17 cellular contexts compared by ENCODE assay signal in genomic region chr6:41728954-41729353, GRCh38. TPM values are rescaled to one million over a fixed set of nuclear protein-coding genes. Genes with fewer than 3 reads are reported as not detected.
A peak's percentile ranks its signal among the peaks of the same experiment; 100 is the strongest.
DNase-seq lines count a peak whose midpoint lies in the region; ATAC-seq, FAIRE-seq and TF ChIP-seq lines count a peak whose summit lies in the region.
"Had no signal": no experiment of that assay in that cellular context is flagged by ENCODE, and none has a peak within 500 bp of the region (broad histone marks: within the 10 kb centered on the region; RNA-seq: fewer than 3 reads in every experiment).

No MANE protein-coding gene starts in this region.

- H3K36me3 ChIP-seq in BLaER1: no peaks in the 10 kb centered on the region
- H3K36me3 ChIP-seq in H1 (ENCODE audit: control insufficient read depth in 2 of 4, insufficient read depth in 4 of 4, low read length in 3 of 4): no peaks in the 10 kb centered on the region
- H3K36me3 ChIP-seq in neutrophil: peaks cover 19% of the 10 kb centered on the region

- H2BK120ac ChIP-seq in H1 (replicated peaks; ENCODE audit: low read depth, low read length): no peak overlapping the region

- TF ChIP-seq CTCF in H1 (IDR thresholded peaks at IDR 0.05; ENCODE audit: control extremely low read depth in 1 of 3, insufficient read depth in 1 of 3, low read depth in 1 of 3, low read length in 3 of 3) (no peak), neutrophil (IDR thresholded peaks at IDR 0.05) (no peak)

- peaks cover 6% of the 10 kb centered on the region; the same call in 1 of the 2 replicates for H3K23me2 ChIP-seq in H1 (ENCODE audit: low read depth, low read length)

- H3K4me2 ChIP-seq in BLaER1: peak overlapping the region; percentile 100
- H3K4me2 ChIP-seq in H1 (ENCODE audit: insufficient read depth in 1 of 2, low read depth in 2 of 2, low read length in 2 of 2): no peak overlapping the region

- H3K79me2 ChIP-seq in H1 (ENCODE audit: control insufficient read depth in 1 of 2, insufficient read depth in 2 of 2, low read length in 2 of 2): no peaks in the 10 kb centered on the region

- no peak overlapping the region for H3K27ac Mint-ChIP-seq in activated naive CD4-positive, alpha-beta T cell treated with anti-CD3 and anti-CD28 coated beads, Interleukin-2, amount 10 ng/mL, durations not matched to agents 7 days and 5 days
- H3K27ac Mint-ChIP-seq: activated naive CD4-positive, alpha-beta T cell treated with anti-CD3 and anti-CD28 coated beads, Interleukin-2, amount 50 U/mL, for 72 hours had no signal

- POLR2A ChIA-PET in H1 (lab: Charles Lee; ENCODE audit: partially characterized antibody): interaction anchor here (0.7 kb wide), 1 partner anchor 13 kb away, joined by 3 read pairs; no protein-coding TSS in a partner anchor

- 0 out of 2 replicates have a peak overlapping the region, but pooled peaks have one; percentile 39 for H2BK5ac ChIP-seq in H1 (ENCODE audit: low read depth, low read length)

- H3K79me1 ChIP-seq in H1 (ENCODE audit: low read depth, low read length): no peaks in the 10 kb centered on the region

- peaks cover 98% of the 10 kb centered on the region for H3K4me1 ChIP-seq in BLaER1
- H3K4me1 ChIP-seq in H1 (replicated peaks in 1 of 4; ENCODE audit: control insufficient read depth in 3 of 4, insufficient read depth in 4 of 4, low read length in 3 of 4): peaks cover 12 to 39% (median 23%) of the 10 kb centered on the region in 4 experiments
- peaks cover 78 to 84% of the 10 kb centered on the region in 2 experiments for H3K4me1 ChIP-seq in neutrophil (ENCODE audit: control insufficient read depth in 1 of 2, insufficient read depth in 1 of 2, low read depth in 1 of 2, low read length in 1 of 2)

- H3K4me1 Mint-ChIP-seq in activated naive CD4-positive, alpha-beta T cell treated with anti-CD3 and anti-CD28 coated beads, Interleukin-2, amount 10 ng/mL, durations not matched to agents 7 days and 5 days: peaks cover 53% of the 10 kb centered on the region

- H4K8ac ChIP-seq in H1 (ENCODE audit: extremely low read depth, insufficient read depth, low read length): no peak overlapping the region

- H2BK12ac ChIP-seq in H1 (ENCODE audit: low read depth, low read length): no peak overlapping the region

- no peak overlapping the region for H3K18ac ChIP-seq in H1 (ENCODE audit: extremely low read depth, low read length)

- peak; percentile 5 for FAIRE-seq in GM18507 (lab: Jason Lieb, UNC)
- no peak for FAIRE-seq in H1 (lab: Jason Lieb, UNC)

- H2BK20ac ChIP-seq in H1 (ENCODE audit: low read length): no peak overlapping the region

- H3K36me3 Mint-ChIP-seq in activated naive CD4-positive, alpha-beta T cell treated with anti-CD3 and anti-CD28 coated beads, Interleukin-2, amount 10 ng/mL, durations not matched to agents 7 days and 5 days: peaks cover 2% of the 10 kb centered on the region
- H3K36me3 Mint-ChIP-seq: activated naive CD4-positive, alpha-beta T cell treated with anti-CD3 and anti-CD28 coated beads, Interleukin-2, amount 50 U/mL, for 72 hours; naive thymus-derived CD4-positive, alpha-beta T cell; T-cell had no signal

- no peak overlapping the region for H3K4ac ChIP-seq in H1 (replicated peaks; ENCODE audit: insufficient read length, low read depth, low read length)

- no peak overlapping the region for H2AFZ ChIP-seq in H1 (ENCODE audit: low read length)

- no peak for TF ChIP-seq POLR2A in H1 (IDR thresholded peaks at IDR 0.05; ENCODE audit: control extremely low read depth in 1 of 2, low read depth in 2 of 2, low read length in 2 of 2)

- WGBS in H1 (ENCODE audit: extremely low coverage in 1 of 2, insufficient coverage in 1 of 2, insufficient read length in 1 of 2, insufficient replicate concordance in 2 of 2, low coverage in 1 of 2, low lambda C conversion rate in 2 of 2, missing lambda C conversion rate in 1 of 2), 2 experiments: 81% methylated on average over 7 of the region's 7 CpGs; no CpG with 5 or more reads in 1 of the 2 experiments

- no peak overlapping the region for H4K91ac ChIP-seq in H1 (replicated peaks; ENCODE audit: insufficient read length, low read length)

- no peaks in the 10 kb centered on the region for H3K9me3 Mint-ChIP-seq in activated naive CD4-positive, alpha-beta T cell treated with anti-CD3 and anti-CD28 coated beads, Interleukin-2, amount 10 ng/mL, durations not matched to agents 7 days and 5 days
- H3K9me3 Mint-ChIP-seq: activated naive CD4-positive, alpha-beta T cell treated with anti-CD3 and anti-CD28 coated beads, Interleukin-2, amount 50 U/mL, for 72 hours; naive thymus-derived CD4-positive, alpha-beta T cell; T-cell had no signal

- DNase-seq in GM18507 (ENCODE audit: extremely low spot score, insufficient read length, low read depth) (no peak), H1 (ENCODE audit: low read depth in 1 of 2, low spot score in 2 of 2) (no peak), putamen (ENCODE audit: low spot score) (no peak)
- DNase-seq in activated naive CD4-positive, alpha-beta T cell treated with anti-CD3 and anti-CD28 coated beads, Interleukin-2, amount 10 ng/mL, durations not matched to agents 7 days and 5 days: no peak
- DNase-seq: islet precursor cell; naive thymus-derived CD4-positive, alpha-beta T cell; NCI-H1694; sigmoid colon; stimulated activated CD4-positive, alpha-beta T cell treated with anti-CD3 and anti-CD28 coated beads, Interleukin-4, amount 100 ng/mL, for 4 hours had no signal

- TF ChIP-seq EP300 in H1 (IDR thresholded peaks at IDR 0.05; ENCODE audit: borderline replicate concordance in 1 of 2, low read depth in 2 of 2, low read length in 2 of 2): no peak

- H3K9ac ChIP-seq in BLaER1: peak overlapping the region; percentile 58; the same call in 1 of the 2 replicates
- no peak overlapping the region for H3K9ac ChIP-seq in H1 (replicated peaks in 1 of 4; ENCODE audit: extremely low read depth in 1 of 4, low read depth in 3 of 4, low read length in 3 of 4)

- TF ChIP-seq RAD21 in H1 (IDR thresholded peaks at IDR 0.05 in 1 of 2, conservative IDR thresholded peaks at IDR 0.05 in 1 of 2; ENCODE audit: low read depth in 2 of 2, low read length in 2 of 2): no peak

- H3K14ac ChIP-seq in H1 (ENCODE audit: insufficient read length): no peak overlapping the region

- no peaks in the 10 kb centered on the region for H3K27me3 Mint-ChIP-seq in activated naive CD4-positive, alpha-beta T cell treated with anti-CD3 and anti-CD28 coated beads, Interleukin-2, amount 10 ng/mL, durations not matched to agents 7 days and 5 days
- H3K27me3 Mint-ChIP-seq: naive thymus-derived CD4-positive, alpha-beta T cell; T-cell had no signal

- H3K27ac ChIP-seq in BLaER1 (peak overlapping the region; percentile 75), H1 (ENCODE audit: low read depth, low read length) (no peak overlapping the region), neutrophil (peak overlapping the region; percentile 23)
- H3K27ac ChIP-seq: sigmoid colon had no signal

- CTCF ChIA-PET in H1 (lab: Charles Lee; ENCODE audit: partially characterized antibody): interaction anchor here (0.6 to 3.0 kb wide), 3 partner anchors 13 to 361 kb away, joined by 3 to 15 read pairs (median 4); no protein-coding TSS in a partner anchor
- CTCF ChIA-PET in activated naive CD4-positive, alpha-beta T cell treated with anti-CD3 and anti-CD28 coated beads, Interleukin-2, amount 10 ng/mL, durations not matched to agents 7 days and 5 days (lab: Charles Lee): no interaction called here

- no peak overlapping the region for H3K23ac ChIP-seq in H1 (ENCODE audit: insufficient read length)

- no peak for ATAC-seq in GM18909 (IDR thresholded peaks at IDR 0.05; ENCODE audit: poor library complexity, unreplicated experiment)
- no peak for ATAC-seq in HG02623 (IDR thresholded peaks at IDR 0.05; ENCODE audit: unreplicated experiment)
- ATAC-seq: activated CD4-positive, CD25-positive, alpha-beta regulatory T cell treated with anti-CD3 and anti-CD28 coated beads, Interleukin-2, amount 50 U/mL, for 24 hours; activated naive CD4-positive, alpha-beta T cell treated with anti-CD3 and anti-CD28 coated beads, Interleukin-2, amount 50 U/mL, for 72 hours; naive thymus-derived CD4-positive, alpha-beta T cell; T-cell had no signal

- H4K20me1 ChIP-seq in BLaER1 (peaks cover 57% of the 10 kb centered on the region), H1 (replicated peaks in 1 of 2; ENCODE audit: control insufficient read depth in 1 of 2, insufficient read depth in 2 of 2, low read length in 2 of 2) (peaks cover 0 to 2% of the 10 kb centered on the region in 2 experiments)

- H3K4me3 Mint-ChIP-seq in activated naive CD4-positive, alpha-beta T cell treated with anti-CD3 and anti-CD28 coated beads, Interleukin-2, amount 10 ng/mL, durations not matched to agents 7 days and 5 days: no peak overlapping the region

- H3K9me3 ChIP-seq in BLaER1 (no peaks in the 10 kb centered on the region), H1 (ENCODE audit: insufficient read depth in 2 of 2, low read depth in 1 of 2, low read length in 1 of 2) (no peaks in the 10 kb centered on the region), neutrophil (no peaks in the 10 kb centered on the region)
- H3K9me3 ChIP-seq: sigmoid colon had no signal

- H3K27me3 ChIP-seq in BLaER1: no peaks in the 10 kb centered on the region
- peaks cover 0 to 4% (median 2%) of the 10 kb centered on the region in 4 experiments; a peak in 3 of 7 replicates for H3K27me3 ChIP-seq in H1 (replicated peaks in 1 of 4; ENCODE audit: control insufficient read depth in 3 of 4, extremely low read depth in 1 of 4, insufficient read depth in 3 of 4, low read length in 3 of 4)
- H3K27me3 ChIP-seq in neutrophil: no peaks in the 10 kb centered on the region
- H3K27me3 ChIP-seq: sigmoid colon had no signal

- no peak overlapping the region for H2AK5ac ChIP-seq in H1 (ENCODE audit: low read depth, low read length)

- H4K5ac ChIP-seq in H1 (ENCODE audit: insufficient read length, low read depth, low read length): no peak overlapping the region

- H3K4me3 ChIP-seq in BLaER1 (no peak overlapping the region), H1 (ENCODE audit: extremely low read depth in 1 of 4, insufficient read depth in 2 of 4, low read depth in 3 of 4, low read length in 4 of 4) (no peak overlapping the region), neutrophil (ENCODE audit: low read depth in 1 of 2, low read length in 1 of 2) (no peak overlapping the region)
- H3K4me3 ChIP-seq: sigmoid colon had no signal

- H3K56ac ChIP-seq in H1 (replicated peaks; ENCODE audit: insufficient read length, low read depth, low read length): no peak overlapping the region

- no peak overlapping the region for H2BK15ac ChIP-seq in H1 (ENCODE audit: low read length)

RNA-seq across cellular contexts. Expression of gene TFEB, which starts 6.5 kb away (rescaled TPM):
- 2.3 and 2.4 TPM in 2 replicates for total RNA-seq in H1 (2021; fragmentation: NEBNext Ultra II Directional; extraction: Animal tissue kit (Norgen Biotek cat#: 25700))
- polyA plus RNA-seq in H1 (2011; rRNA removed): 5.9 and 6.7 TPM in 2 replicates
- 4.6 TPM for polyA plus RNA-seq in H1 (2011; cell fraction: cytosol; rRNA removed)
- polyA plus RNA-seq in H1 (2011; cell fraction: nucleus; rRNA removed): 7.6 TPM
- polyA plus RNA-seq in H1 (2012, experiment 1 of 2): 2.1 to 6.8 TPM (median 4.1 TPM) in 4 replicates
- polyA plus RNA-seq in H1 (2012, experiment 2 of 2): 2.7 TPM
- polyA plus RNA-seq in H1 (2013, experiment 1 of 2): 0.71 TPM
- 0.61 TPM for polyA plus RNA-seq in H1 (2013, experiment 2 of 2)
- 1.9 and 4.6 TPM in 2 replicates for polyA minus RNA-seq in H1 (2011; rRNA and poly(A)+ RNA removed)
- polyA minus RNA-seq in H1 (2011; cell fraction: cytosol; rRNA and poly(A)+ RNA removed): 3.2 TPM
- 2.8 TPM for polyA minus RNA-seq in H1 (2011; cell fraction: nucleus; rRNA and poly(A)+ RNA removed)

RNA-seq across cellular contexts. Expression of gene PGC, which starts 18.2 kb away (rescaled TPM):
- not detected in 2 replicates for total RNA-seq in H1 (2021; fragmentation: NEBNext Ultra II Directional; extraction: Animal tissue kit (Norgen Biotek cat#: 25700))
- 0.09 and 0.25 TPM in 2 replicates for polyA plus RNA-seq in H1 (2011; rRNA removed)
- 0.22 TPM for polyA plus RNA-seq in H1 (2011; cell fraction: cytosol; rRNA removed)
- polyA plus RNA-seq in H1 (2011; cell fraction: nucleus; rRNA removed): 0.21 TPM
- polyA plus RNA-seq in H1 (2012, experiment 1 of 2): 0.23 TPM in 1 of 4 replicates, not detected in the others
- 0.13 TPM for polyA plus RNA-seq in H1 (2012, experiment 2 of 2)
- 0.04 TPM for polyA plus RNA-seq in H1 (2013, experiment 1 of 2)
- polyA plus RNA-seq in H1 (2013, experiment 2 of 2): 0.07 TPM
- not detected in 2 replicates for polyA minus RNA-seq in H1 (2011; rRNA and poly(A)+ RNA removed)
- not detected for polyA minus RNA-seq in H1 (2011; cell fraction: cytosol; rRNA and poly(A)+ RNA removed)
- not detected for polyA minus RNA-seq in H1 (2011; cell fraction: nucleus; rRNA and poly(A)+ RNA removed)
- total RNA-seq: activated naive CD4-positive, alpha-beta T cell treated with anti-CD3 and anti-CD28 coated beads, Interleukin-2, amount 50 U/mL, for 72 hours; epithelial cell of proximal tubule; naive thymus-derived CD4-positive, alpha-beta T cell; sigmoid colon had no signal
- polyA plus RNA-seq: naive thymus-derived CD4-positive, alpha-beta T cell had no signal

RNA-seq across cellular contexts. Expression of gene FRS3, which starts 50.7 kb away (rescaled TPM):
- 3.4 and 3.9 TPM in 2 replicates for total RNA-seq in H1 (2021; fragmentation: NEBNext Ultra II Directional; extraction: Animal tissue kit (Norgen Biotek cat#: 25700))
- polyA plus RNA-seq in H1 (2011; rRNA removed): 4.4 and 8.4 TPM in 2 replicates
- polyA plus RNA-seq in H1 (2011; cell fraction: cytosol; rRNA removed): 5.4 TPM
- 14.9 TPM for polyA plus RNA-seq in H1 (2011; cell fraction: nucleus; rRNA removed)
- polyA plus RNA-seq in H1 (2012, experiment 1 of 2): 1.3 to 4.2 TPM (median 3.1 TPM) in 4 replicates
- 4.2 TPM for polyA plus RNA-seq in H1 (2012, experiment 2 of 2)
- polyA plus RNA-seq in H1 (2013, experiment 1 of 2): 2.8 TPM
- polyA plus RNA-seq in H1 (2013, experiment 2 of 2): 2.5 TPM
- 1.1 and 2.8 TPM in 2 replicates for polyA minus RNA-seq in H1 (2011; rRNA and poly(A)+ RNA removed)
- polyA minus RNA-seq in H1 (2011; cell fraction: cytosol; rRNA and poly(A)+ RNA removed): 3.6 TPM
- polyA minus RNA-seq in H1 (2011; cell fraction: nucleus; rRNA and poly(A)+ RNA removed): 3.2 TPM

RNA-seq across cellular contexts. Expression of gene PRICKLE4, which starts 51.6 kb away (rescaled TPM):
- 0.67 and 1.4 TPM in 2 replicates for total RNA-seq in H1 (2021; fragmentation: NEBNext Ultra II Directional; extraction: Animal tissue kit (Norgen Biotek cat#: 25700))
- 0.32 and 0.38 TPM in 2 replicates for polyA plus RNA-seq in H1 (2011; rRNA removed)
- polyA plus RNA-seq in H1 (2011; cell fraction: cytosol; rRNA removed): 0.32 TPM
- 2.4 TPM for polyA plus RNA-seq in H1 (2011; cell fraction: nucleus; rRNA removed)
- polyA plus RNA-seq in H1 (2012, experiment 1 of 2): 0.41 to 1.4 TPM (median 0.87 TPM) in 4 replicates
- polyA plus RNA-seq in H1 (2012, experiment 2 of 2): not detected
- polyA plus RNA-seq in H1 (2013, experiment 1 of 2): 0.57 TPM
- polyA plus RNA-seq in H1 (2013, experiment 2 of 2): 0.22 TPM
- polyA minus RNA-seq in H1 (2011; rRNA and poly(A)+ RNA removed): not detected in 2 replicates
- not detected for polyA minus RNA-seq in H1 (2011; cell fraction: cytosol; rRNA and poly(A)+ RNA removed)
- polyA minus RNA-seq in H1 (2011; cell fraction: nucleus; rRNA and poly(A)+ RNA removed): 2.4 TPM
- polyA plus RNA-seq: naive thymus-derived CD4-positive, alpha-beta T cell had no signal

RNA-seq across cellular contexts. Expression of gene TOMM6, which starts 58.5 kb away (rescaled TPM):
- total RNA-seq in H1 (2021; fragmentation: NEBNext Ultra II Directional; extraction: Animal tissue kit (Norgen Biotek cat#: 25700)): 216 and 228 TPM in 2 replicates
- 457 and 560 TPM in 2 replicates for polyA plus RNA-seq in H1 (2011; rRNA removed)
- 411 TPM for polyA plus RNA-seq in H1 (2011; cell fraction: cytosol; rRNA removed)
- polyA plus RNA-seq in H1 (2011; cell fraction: nucleus; rRNA removed): 121 TPM
- polyA plus RNA-seq in H1 (2012, experiment 1 of 2): 269 to 362 TPM (median 306 TPM) in 4 replicates
- polyA plus RNA-seq in H1 (2012, experiment 2 of 2): 244 TPM
- 295 TPM for polyA plus RNA-seq in H1 (2013, experiment 1 of 2)
- 293 TPM for polyA plus RNA-seq in H1 (2013, experiment 2 of 2)
- 89.9 and 99.3 TPM in 2 replicates for polyA minus RNA-seq in H1 (2011; rRNA and poly(A)+ RNA removed)
- 36.2 TPM for polyA minus RNA-seq in H1 (2011; cell fraction: cytosol; rRNA and poly(A)+ RNA removed)
- polyA minus RNA-seq in H1 (2011; cell fraction: nucleus; rRNA and poly(A)+ RNA removed): 41.6 TPM
